ENCODE assay signal across 7 cellular contexts in the genomic region with DNA sequence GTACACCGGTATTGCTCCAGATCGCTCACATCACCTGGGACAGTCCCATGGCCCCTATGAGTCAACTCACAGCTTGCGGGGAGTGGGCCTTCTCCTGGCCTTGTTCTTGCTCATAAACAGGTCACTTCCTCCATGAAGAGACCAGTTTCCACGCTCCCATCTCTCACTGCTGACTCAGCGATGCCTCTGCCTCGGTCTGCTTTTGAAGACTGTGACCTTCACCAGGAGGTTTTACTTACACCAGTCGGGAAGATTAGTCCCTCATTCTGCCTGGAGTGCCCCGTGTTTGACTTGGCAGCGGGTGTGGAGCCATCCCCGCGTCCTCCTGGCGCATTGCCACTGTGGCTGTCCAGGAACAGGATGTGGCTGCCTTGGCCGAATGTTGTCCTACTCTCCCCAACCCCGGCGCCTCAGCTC.
DNase-seq lines count a peak whose midpoint lies in the region; ATAC-seq and TF ChIP-seq lines count a peak whose summit lies in the region.

No MANE protein-coding gene starts in this region.

- no peak overlapping the region for H3K4me3 ChIP-seq in NB4 (ENCODE audit: low read depth, low read length)
- H3K4me3 ChIP-seq in epithelial cell of proximal tubule (ENCODE audit: low read depth, low read length): no peak overlapping the region

- TF ChIP-seq CTCF in GM20000 (IDR thresholded peaks at IDR 0.05; ENCODE audit: extremely low read depth, missing control alignments) (no peak), NB4 (IDR thresholded peaks at IDR 0.05; ENCODE audit: low read depth, low read length) (no peak), epithelial cell of proximal tubule (conservative IDR thresholded peaks at IDR 0.05; ENCODE audit: low read depth, low read length) (no peak)

- ATAC-seq in GM19467 (IDR thresholded peaks at IDR 0.05; ENCODE audit: unreplicated experiment) (no peak), GM19395 (IDR thresholded peaks at IDR 0.05; ENCODE audit: unreplicated experiment) (no peak)

- TF ChIP-seq POLR2A in NB4 (IDR thresholded peaks at IDR 0.05; ENCODE audit: extremely low read depth, insufficient read length): no peak

- peak; percentile 29 for DNase-seq in GM20000 (ENCODE audit: low spot score)
- peak; percentile 12 for DNase-seq in NB4 (ENCODE audit: low read depth)
- peak; percentile 35 for DNase-seq in epithelial cell of proximal tubule (ENCODE audit: low read depth)
- DNase-seq in stimulated activated CD4-positive, alpha-beta T cell treated with anti-CD3 and anti-CD28 coated beads, Interleukin-4, amount 100 ng/mL, for 4 hours: peak; percentile 10 to 13
- DNase-seq in GM19240 (ENCODE audit: insufficient read length, low spot score): no peak
